9 cellular contexts compared by ENCODE assay signal in the genomic region with DNA sequence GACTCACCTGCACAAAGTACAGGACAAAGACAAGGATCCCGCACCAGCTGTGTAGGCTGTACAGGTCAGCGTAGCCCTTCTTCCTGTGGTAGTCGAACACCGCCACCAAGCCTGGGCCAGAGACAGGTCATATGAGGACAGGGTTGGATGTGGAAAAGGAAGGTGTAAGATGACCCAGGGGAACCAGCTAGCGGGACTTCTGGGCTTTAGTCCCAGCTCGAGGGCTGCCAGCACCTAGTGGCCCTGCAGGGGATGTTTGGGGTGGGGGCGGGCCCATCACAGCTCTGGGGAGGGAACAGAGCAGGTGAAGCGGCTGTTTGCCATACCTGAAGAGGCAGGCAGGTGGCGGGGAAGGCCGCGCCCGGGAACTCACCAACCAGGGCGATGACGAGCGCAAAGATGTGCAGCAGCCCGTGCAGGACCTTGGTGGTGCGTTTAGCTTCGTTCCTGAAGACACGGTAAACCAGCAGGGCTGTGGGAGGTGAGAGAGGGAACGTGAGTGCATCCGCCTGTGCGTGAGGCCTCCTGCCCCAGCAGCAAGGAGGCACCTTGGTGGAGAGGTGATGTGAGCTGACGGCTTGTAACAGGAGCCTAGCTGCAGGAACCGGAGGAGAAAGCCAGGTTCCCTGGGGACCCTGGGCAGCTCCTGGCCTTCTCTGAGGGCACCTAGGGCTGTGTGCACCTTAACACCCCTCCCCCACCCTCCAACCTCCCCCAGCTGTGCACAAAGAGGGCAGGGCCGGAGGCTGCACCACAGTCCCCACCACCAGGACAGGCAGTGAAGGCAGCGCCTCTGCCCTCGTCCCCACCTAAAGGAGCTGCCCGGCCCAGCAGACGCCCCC. TPM values are rescaled to one million over a fixed set of nuclear protein-coding genes. Genes with fewer than 3 reads are reported as not detected.
DNase-seq lines count a peak whose midpoint lies in the region; ATAC-seq and TF ChIP-seq lines count a peak whose summit lies in the region.
"Had no signal": no experiment of that assay in that cellular context is flagged by ENCODE, and none has a peak within 500 bp of the region (broad histone marks: within the 10 kb centered on the region; RNA-seq: fewer than 3 reads in every experiment).

No MANE protein-coding gene starts in this region.

- peaks cover 20% of the 10 kb centered on the region for H3K36me3 Mint-ChIP-seq in endodermal cell (ENCODE audit: low read depth)
- H3K36me3 Mint-ChIP-seq in stimulated activated naive B cell treated with anti-CD40 and anti-IgM and Interleukin-4, amounts not matched to agents 10 μg/mL and 1 μg/mL and 100 μg/mL, for 72 hours: peaks cover 15 to 39% of the 10 kb centered on the region in 2 donors

- 92 to 94% methylated on average over 17 to 29 of the region's 29 CpGs for WGBS in endodermal cell (ENCODE audit: insufficient coverage in 1 of 2, insufficient read length in 1 of 2), 2 experiments
- WGBS in testis, 2 donors: 87 to 94% methylated on average over 19 to 29 of the region's 29 CpGs

- DNase-seq in NCI-H748 (lab: John Stamatoyannopoulos, UW; ENCODE audit: unreplicated experiment) (peak; percentile 38), NCI-H748 treated with DMSO at 0.1 percent for 48 hours (lab: John Stamatoyannopoulos, UW) (no peak), NCI-H2196 treated with DMSO at 0.1 percent for 48 hours (lab: John Stamatoyannopoulos, UW; ENCODE audit: unreplicated experiment) (peak; percentile 90), endodermal cell (peak; percentile 87), C1 segment of cervical spinal cord (lab: John Stamatoyannopoulos, UW) (no peak), testis (no peak)
- DNase-seq in stimulated activated naive B cell treated with anti-CD40 and anti-IgM and Interleukin-4, amounts not matched to agents 10 μg/mL and 1 μg/mL and 100 μg/mL, for 72 hours: no peak
- no peak for DNase-seq in central memory CD4-positive, alpha-beta T cell

- H3K9ac ChIP-seq in endodermal cell (ENCODE audit: extremely low read depth, low read length, poor library complexity, severe bottlenecking): no peak overlapping the region

- no peak overlapping the region for H3K4me3 Mint-ChIP-seq in endodermal cell
- H3K4me3 Mint-ChIP-seq in stimulated activated naive B cell treated with anti-CD40 and anti-IgM and Interleukin-4, amounts not matched to agents 10 μg/mL and 1 μg/mL and 100 μg/mL, for 72 hours: no peak overlapping the region

- no peaks in the 10 kb centered on the region for H3K9me3 Mint-ChIP-seq in endodermal cell
- H3K9me3 Mint-ChIP-seq in stimulated activated naive B cell treated with anti-CD40 and anti-IgM and Interleukin-4, amounts not matched to agents 10 μg/mL and 1 μg/mL and 100 μg/mL, for 72 hours: no peaks in the 10 kb centered on the region

- H3K27me3 ChIP-seq in endodermal cell (ENCODE audit: control insufficient read depth, insufficient read depth, low read length, poor library complexity, severe bottlenecking) (no peaks in the 10 kb centered on the region), testis (no peaks in the 10 kb centered on the region)
- H3K27me3 ChIP-seq: cardiac muscle cell had no signal

- H3K4me3 ChIP-seq in endodermal cell (ENCODE audit: low read length) (no peak overlapping the region), testis (no peak overlapping the region)
- H3K4me3 ChIP-seq: cardiac muscle cell had no signal

- peak overlapping the region; percentile 79 for H3K27ac Mint-ChIP-seq in endodermal cell
- H3K27ac Mint-ChIP-seq in stimulated activated naive B cell treated with anti-CD40 and anti-IgM and Interleukin-4, amounts not matched to agents 10 μg/mL and 1 μg/mL and 100 μg/mL, for 72 hours: peak overlapping the region; percentile 42

- H3K4me1 Mint-ChIP-seq in endodermal cell: peaks cover 16% of the 10 kb centered on the region
- peaks cover 25 to 52% of the 10 kb centered on the region in 2 donors for H3K4me1 Mint-ChIP-seq in stimulated activated naive B cell treated with anti-CD40 and anti-IgM and Interleukin-4, amounts not matched to agents 10 μg/mL and 1 μg/mL and 100 μg/mL, for 72 hours

- H3K4me1 ChIP-seq in endodermal cell (ENCODE audit: control insufficient read depth, insufficient read depth, low read length) (no peaks in the 10 kb centered on the region), testis (peaks cover 40% of the 10 kb centered on the region)

- intact Hi-C loops in testis (cut with DNase I; ENCODE audit: low total_unique reads): loop anchor here (10.0 kb wide), 1 partner anchor 109 kb away; no protein-coding TSS in a partner anchor

- H3K9me3 ChIP-seq in endodermal cell (ENCODE audit: control insufficient read depth, low read length) (no peaks in the 10 kb centered on the region), testis (no peaks in the 10 kb centered on the region)

- peak in 1 of 2 donors; percentile 29 for ATAC-seq in stimulated activated naive B cell treated with anti-CD40 and anti-IgM and Interleukin-4, amounts not matched to agents 10 μg/mL and 1 μg/mL and 100 μg/mL, for 72 hours (replicated peaks)

- TF ChIP-seq POLR2A in testis (IDR thresholded peaks at IDR 0.05): no peak

- H3K27me3 Mint-ChIP-seq in endodermal cell (ENCODE audit: insufficient read depth): no peaks in the 10 kb centered on the region
- peaks cover 14 to 31% of the 10 kb centered on the region in 2 donors for H3K27me3 Mint-ChIP-seq in stimulated activated naive B cell treated with anti-CD40 and anti-IgM and Interleukin-4, amounts not matched to agents 10 μg/mL and 1 μg/mL and 100 μg/mL, for 72 hours

- H3K27ac ChIP-seq in endodermal cell (ENCODE audit: low read depth, low read length) (no peak overlapping the region), testis (no peak overlapping the region)
- H3K27ac ChIP-seq: cardiac muscle cell had no signal

- TF ChIP-seq CTCF in endodermal cell (conservative IDR thresholded peaks at IDR 0.05) (peak; percentile 62), testis (IDR thresholded peaks at IDR 0.05) (no peak)

- H3K36me3 ChIP-seq in endodermal cell (ENCODE audit: control insufficient read depth, insufficient read depth, low read length): no peaks in the 10 kb centered on the region
- no peaks in the 10 kb centered on the region for H3K36me3 ChIP-seq in testis (ENCODE audit: low read depth, missing control alignments)
- H3K36me3 ChIP-seq: cardiac muscle cell had no signal

RNA-seq across cellular contexts. Expression of a gene that starts 10.2 kb away (rescaled TPM):
- 10 to 100 TPM; 24.4 to 27.5 TPM for total RNA-seq in endodermal cell
- polyA plus RNA-seq in endodermal cell (2013, experiment 1 of 2): 11.7 TPM
- polyA plus RNA-seq in endodermal cell (2013, experiment 2 of 2): 10.6 TPM
- 10 to 100 TPM; 17.6 to 19.7 TPM for total RNA-seq in testis
- polyA plus RNA-seq in testis (ENCODE audit: insufficient read depth, low read depth, low replicate concordance): 20.7 TPM

RNA-seq across cellular contexts. Expression of a gene that starts 41.0 kb away (rescaled TPM):
- total RNA-seq in endodermal cell (10 to 100 TPM in 1 of 2 donors, 1 to 10 TPM in 1; 4.6 to 12.5 TPM), testis (100 to 1,000 TPM in 1 of 2 donors, 10 to 100 TPM in 1; 87.8 to 174 TPM)
- polyA plus RNA-seq in endodermal cell (2013, experiment 1 of 2): 1.6 TPM
- 1.9 TPM for polyA plus RNA-seq in endodermal cell (2013, experiment 2 of 2)
- 216 TPM for polyA plus RNA-seq in testis (ENCODE audit: insufficient read depth, low read depth, low replicate concordance)

Comparison
In these comparisons a context has a peak if more than half of its experiments do, and no peak if none do; other contexts are left out.
1. DNase-seq: peak in NCI-H748 (single experiment), NCI-H2196 treated with DMSO at 0.1 percent for 48 hours (single experiment) and endodermal cell (single experiment); none in NCI-H748 treated with DMSO at 0.1 percent for 48 hours (single experiment), stimulated activated naive B cell treated with anti-CD40 and anti-IgM and Interleukin-4, amounts not matched to agents 10 μg/mL and 1 μg/mL and 100 μg/mL, for 72 hours (single experiment), C1 segment of cervical spinal cord (0 of 14), testis (single experiment) and central memory CD4-positive, alpha-beta T cell (single experiment).
2. RNA of a gene that starts 41.0 kb away (total RNA-seq): 87.8 to 174 TPM in testis; 4.6 to 12.5 TPM in endodermal cell; every median in the first group is over 4 times any median in the second.